In the genomic region with DNA sequence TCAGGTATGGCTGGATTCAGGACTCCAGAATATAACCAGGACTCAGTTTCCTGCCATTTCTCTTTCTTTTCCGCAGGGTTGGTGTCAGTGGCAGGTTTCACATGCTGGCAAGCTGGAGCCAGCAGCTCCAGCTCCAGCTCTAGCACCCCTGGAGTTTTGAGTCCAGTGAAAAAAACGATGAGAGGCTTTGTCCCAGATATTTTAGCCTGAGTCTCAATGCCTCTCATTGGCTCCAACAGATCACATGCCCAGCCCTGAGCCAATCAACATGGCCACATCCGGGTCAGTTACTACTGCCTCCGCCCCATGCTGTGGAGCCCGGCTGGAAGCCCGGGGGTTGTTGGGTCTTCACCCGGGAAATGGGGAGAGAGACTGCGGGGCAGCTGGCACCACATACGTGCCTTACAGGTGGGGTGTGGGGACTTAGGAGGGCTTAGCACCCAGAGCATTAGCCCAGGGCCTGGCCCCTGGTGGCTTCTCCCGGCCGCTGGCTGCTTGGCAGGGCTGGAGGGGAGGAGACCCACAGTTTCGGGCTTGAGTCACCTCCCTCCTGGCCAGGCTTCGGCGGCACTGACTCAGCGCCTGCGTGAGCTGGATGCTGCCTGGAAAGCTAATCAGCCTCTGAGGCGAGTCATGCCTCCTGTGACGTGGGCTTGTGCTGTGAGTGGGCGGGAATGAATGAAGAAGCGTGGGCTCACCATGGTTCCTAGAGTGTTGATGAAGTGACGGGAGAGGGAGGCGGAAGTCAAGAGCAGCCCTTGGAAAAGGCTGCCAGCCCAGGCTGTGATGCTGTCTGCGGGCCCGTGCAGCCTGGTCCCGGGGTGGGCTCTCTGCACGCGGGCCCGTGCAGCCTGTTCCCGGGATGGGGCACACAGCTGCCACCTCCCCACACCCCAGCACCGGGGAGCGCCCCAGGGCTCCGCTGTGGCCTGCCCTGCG, we compare ENCODE assay signal across 2 cellular contexts.
TF ChIP-seq lines count a peak whose summit lies in the region.

No MANE protein-coding gene starts in this region.

TF ChIP-seq in HEK293T, 16 proteins besides CTCF, POLR2A, EP300 and RAD21:
- TF ChIP-seq ZNF384 (IDR thresholded peaks at IDR 0.05) (peak; percentile 93), NFRKB (IDR thresholded peaks at IDR 0.05) (no peak), L3MBTL2 (conservative IDR thresholded peaks at IDR 0.05) (peak; percentile 94)

TF ChIP-seq in K562, 482 proteins besides CTCF, POLR2A, EP300 and RAD21 (continues in another document):
- TF ChIP-seq TAF1 (IDR thresholded peaks at IDR 0.05; ENCODE audit: control insufficient read depth, extremely low read depth, insufficient read depth, low read length, severe bottlenecking) = peak; percentile 82
- TF ChIP-seq POLR2AphosphoS5 (IDR thresholded peaks at IDR 0.05; ENCODE audit: control insufficient read depth, insufficient read depth, low read depth, low read length) = peak; percentile 67
- TF ChIP-seq SP1 (CRISPR knock-in tag; IDR thresholded peaks at IDR 0.05) = peak; percentile 58
- TF ChIP-seq NBN (IDR thresholded peaks at IDR 0.05; ENCODE audit: low read depth) = no peak
- peak; percentile 89 for TF ChIP-seq L3MBTL2 (IDR thresholded peaks at IDR 0.05)
- TF ChIP-seq TAF7 (tag; IDR thresholded peaks at IDR 0.05) = peak; percentile 48
- peak; percentile 48; the same call in 1 of the 2 replicates for TF ChIP-seq GTF2E2 (tag; IDR thresholded peaks at IDR 0.05)
- TF ChIP-seq JUND (IDR thresholded peaks at IDR 0.05; ENCODE audit: borderline replicate concordance, low read depth, low read length) = peak; percentile 87
- TF ChIP-seq JUND (tag; IDR thresholded peaks at IDR 0.05; ENCODE audit: borderline replicate concordance, low read depth, low read length) = peak; percentile 73; the same call in 2 of the 3 replicates
- TF ChIP-seq, protein P1, sequence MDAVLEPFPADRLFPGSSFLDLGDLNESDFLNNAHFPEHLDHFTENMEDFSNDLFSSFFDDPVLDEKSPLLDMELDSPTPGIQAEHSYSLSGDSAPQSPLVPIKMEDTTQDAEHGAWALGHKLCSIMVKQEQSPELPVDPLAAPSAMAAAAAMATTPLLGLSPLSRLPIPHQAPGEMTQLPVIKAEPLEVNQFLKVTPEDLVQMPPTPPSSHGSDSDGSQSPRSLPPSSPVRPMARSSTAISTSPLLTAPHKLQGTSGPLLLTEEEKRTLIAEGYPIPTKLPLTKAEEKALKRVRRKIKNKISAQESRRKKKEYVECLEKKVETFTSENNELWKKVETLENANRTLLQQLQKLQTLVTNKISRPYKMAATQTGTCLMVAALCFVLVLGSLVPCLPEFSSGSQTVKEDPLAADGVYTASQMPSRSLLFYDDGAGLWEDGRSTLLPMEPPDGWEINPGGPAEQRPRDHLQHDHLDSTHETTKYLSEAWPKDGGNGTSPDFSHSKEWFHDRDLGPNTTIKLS (IDR thresholded peaks at IDR 0.05; ENCODE audit: borderline replicate concordance, low read depth) = 0 out of 2 replicates have a peak, but pooled peaks have one; percentile 52
- peak; percentile 55 for TF ChIP-seq RBM25 (IDR thresholded peaks at IDR 0.05; ENCODE audit: low read depth, low read length, severe bottlenecking)
- peak; percentile 68 for TF ChIP-seq GABPB1 (CRISPR knock-in tag; IDR thresholded peaks at IDR 0.05)
- TF ChIP-seq RFX5 (IDR thresholded peaks at IDR 0.05; ENCODE audit: low read depth, low read length) = no peak
- peak in 1 of 2 experiments; percentile 58; a peak in 1 of 4 replicates for TF ChIP-seq RCOR1 (IDR thresholded peaks at IDR 0.05; ENCODE audit: borderline replicate concordance in 1 of 2, low read depth in 2 of 2, low read length in 2 of 2)
- TF ChIP-seq CREM (IDR thresholded peaks at IDR 0.05; ENCODE audit: low read depth) = peak; percentile 95
- TF ChIP-seq BHLHE40 (IDR thresholded peaks at IDR 0.05; ENCODE audit: low read length) = peak; percentile 70; the same call in 1 of the 2 replicates
- peak; percentile 96 for TF ChIP-seq RBFOX2 (IDR thresholded peaks at IDR 0.05; ENCODE audit: low read depth, low read length)
- TF ChIP-seq, protein P2, sequence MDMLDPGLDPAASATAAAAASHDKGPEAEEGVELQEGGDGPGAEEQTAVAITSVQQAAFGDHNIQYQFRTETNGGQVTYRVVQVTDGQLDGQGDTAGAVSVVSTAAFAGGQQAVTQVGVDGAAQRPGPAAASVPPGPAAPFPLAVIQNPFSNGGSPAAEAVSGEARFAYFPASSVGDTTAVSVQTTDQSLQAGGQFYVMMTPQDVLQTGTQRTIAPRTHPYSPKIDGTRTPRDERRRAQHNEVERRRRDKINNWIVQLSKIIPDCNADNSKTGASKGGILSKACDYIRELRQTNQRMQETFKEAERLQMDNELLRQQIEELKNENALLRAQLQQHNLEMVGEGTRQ (CRISPR knock-in tag; IDR thresholded peaks at IDR 0.05) = peak; percentile 98
- peak; percentile 87 for TF ChIP-seq ZNF316 (IDR thresholded peaks at IDR 0.05)
- peak; percentile 86 for TF ChIP-seq NFE2 (IDR thresholded peaks at IDR 0.05; ENCODE audit: low read depth)
- TF ChIP-seq, protein P3, sequence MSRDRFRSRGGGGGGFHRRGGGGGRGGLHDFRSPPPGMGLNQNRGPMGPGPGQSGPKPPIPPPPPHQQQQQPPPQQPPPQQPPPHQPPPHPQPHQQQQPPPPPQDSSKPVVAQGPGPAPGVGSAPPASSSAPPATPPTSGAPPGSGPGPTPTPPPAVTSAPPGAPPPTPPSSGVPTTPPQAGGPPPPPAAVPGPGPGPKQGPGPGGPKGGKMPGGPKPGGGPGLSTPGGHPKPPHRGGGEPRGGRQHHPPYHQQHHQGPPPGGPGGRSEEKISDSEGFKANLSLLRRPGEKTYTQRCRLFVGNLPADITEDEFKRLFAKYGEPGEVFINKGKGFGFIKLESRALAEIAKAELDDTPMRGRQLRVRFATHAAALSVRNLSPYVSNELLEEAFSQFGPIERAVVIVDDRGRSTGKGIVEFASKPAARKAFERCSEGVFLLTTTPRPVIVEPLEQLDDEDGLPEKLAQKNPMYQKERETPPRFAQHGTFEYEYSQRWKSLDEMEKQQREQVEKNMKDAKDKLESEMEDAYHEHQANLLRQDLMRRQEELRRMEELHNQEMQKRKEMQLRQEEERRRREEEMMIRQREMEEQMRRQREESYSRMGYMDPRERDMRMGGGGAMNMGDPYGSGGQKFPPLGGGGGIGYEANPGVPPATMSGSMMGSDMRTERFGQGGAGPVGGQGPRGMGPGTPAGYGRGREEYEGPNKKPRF (IDR thresholded peaks at IDR 0.05; ENCODE audit: low read depth, low read length) = no peak
- TF ChIP-seq, protein P4, sequence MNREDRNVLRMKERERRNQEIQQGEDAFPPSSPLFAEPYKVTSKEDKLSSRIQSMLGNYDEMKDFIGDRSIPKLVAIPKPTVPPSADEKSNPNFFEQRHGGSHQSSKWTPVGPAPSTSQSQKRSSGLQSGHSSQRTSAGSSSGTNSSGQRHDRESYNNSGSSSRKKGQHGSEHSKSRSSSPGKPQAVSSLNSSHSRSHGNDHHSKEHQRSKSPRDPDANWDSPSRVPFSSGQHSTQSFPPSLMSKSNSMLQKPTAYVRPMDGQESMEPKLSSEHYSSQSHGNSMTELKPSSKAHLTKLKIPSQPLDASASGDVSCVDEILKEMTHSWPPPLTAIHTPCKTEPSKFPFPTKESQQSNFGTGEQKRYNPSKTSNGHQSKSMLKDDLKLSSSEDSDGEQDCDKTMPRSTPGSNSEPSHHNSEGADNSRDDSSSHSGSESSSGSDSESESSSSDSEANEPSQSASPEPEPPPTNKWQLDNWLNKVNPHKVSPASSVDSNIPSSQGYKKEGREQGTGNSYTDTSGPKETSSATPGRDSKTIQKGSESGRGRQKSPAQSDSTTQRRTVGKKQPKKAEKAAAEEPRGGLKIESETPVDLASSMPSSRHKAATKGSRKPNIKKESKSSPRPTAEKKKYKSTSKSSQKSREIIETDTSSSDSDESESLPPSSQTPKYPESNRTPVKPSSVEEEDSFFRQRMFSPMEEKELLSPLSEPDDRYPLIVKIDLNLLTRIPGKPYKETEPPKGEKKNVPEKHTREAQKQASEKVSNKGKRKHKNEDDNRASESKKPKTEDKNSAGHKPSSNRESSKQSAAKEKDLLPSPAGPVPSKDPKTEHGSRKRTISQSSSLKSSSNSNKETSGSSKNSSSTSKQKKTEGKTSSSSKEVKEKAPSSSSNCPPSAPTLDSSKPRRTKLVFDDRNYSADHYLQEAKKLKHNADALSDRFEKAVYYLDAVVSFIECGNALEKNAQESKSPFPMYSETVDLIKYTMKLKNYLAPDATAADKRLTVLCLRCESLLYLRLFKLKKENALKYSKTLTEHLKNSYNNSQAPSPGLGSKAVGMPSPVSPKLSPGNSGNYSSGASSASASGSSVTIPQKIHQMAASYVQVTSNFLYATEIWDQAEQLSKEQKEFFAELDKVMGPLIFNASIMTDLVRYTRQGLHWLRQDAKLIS (CRISPR knock-in tag; IDR thresholded peaks at IDR 0.05) = peak; percentile 51; the same call in 1 of the 2 replicates
- TF ChIP-seq ZNF589 (CRISPR knock-in tag; IDR thresholded peaks at IDR 0.05; ENCODE audit: low read depth) = 0 out of 2 replicates have a peak, but pooled peaks have one; percentile 22
- no peak for TF ChIP-seq CCAR2 (IDR thresholded peaks at IDR 0.05; ENCODE audit: low read depth, low read length)
- peak; percentile 51 for TF ChIP-seq NFIC (IDR thresholded peaks at IDR 0.05)
- TF ChIP-seq HMGN3 (IDR thresholded peaks at IDR 0.05; ENCODE audit: borderline replicate concordance, extremely low read depth, insufficient read length, low read depth, low read length) = peak; percentile 65
- TF ChIP-seq, protein P5, sequence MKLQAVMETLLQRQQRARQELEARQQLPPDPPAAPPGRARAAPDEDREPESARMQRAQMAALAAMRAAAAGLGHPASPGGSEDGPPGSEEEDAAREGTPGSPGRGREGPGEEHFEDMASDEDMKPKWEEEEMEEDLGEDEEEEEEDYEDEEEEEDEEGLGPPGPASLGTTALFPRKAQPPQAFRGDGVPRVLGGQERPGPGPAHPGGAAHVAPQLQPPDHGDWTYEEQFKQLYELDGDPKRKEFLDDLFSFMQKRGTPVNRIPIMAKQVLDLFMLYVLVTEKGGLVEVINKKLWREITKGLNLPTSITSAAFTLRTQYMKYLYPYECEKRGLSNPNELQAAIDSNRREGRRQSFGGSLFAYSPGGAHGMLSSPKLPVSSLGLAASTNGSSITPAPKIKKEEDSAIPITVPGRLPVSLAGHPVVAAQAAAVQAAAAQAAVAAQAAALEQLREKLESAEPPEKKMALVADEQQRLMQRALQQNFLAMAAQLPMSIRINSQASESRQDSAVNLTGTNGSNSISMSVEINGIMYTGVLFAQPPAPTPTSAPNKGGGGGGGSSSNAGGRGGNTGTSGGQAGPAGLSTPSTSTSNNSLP (IDR thresholded peaks at IDR 0.05; ENCODE audit: borderline replicate concordance, low read depth, low read length) = no peak
- TF ChIP-seq, protein P6, sequence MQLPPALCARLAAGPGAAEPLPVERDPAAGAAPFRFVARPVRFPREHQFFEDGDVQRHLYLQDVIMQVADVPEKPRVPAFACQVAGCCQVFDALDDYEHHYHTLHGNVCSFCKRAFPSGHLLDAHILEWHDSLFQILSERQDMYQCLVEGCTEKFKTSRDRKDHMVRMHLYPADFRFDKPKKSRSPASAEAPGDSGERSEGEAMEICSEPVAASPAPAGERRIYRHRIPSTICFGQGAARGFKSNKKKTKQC (CRISPR knock-in tag; IDR thresholded peaks at IDR 0.05) = peak; percentile 26; the same call in 1 of the 2 replicates
- no peak for TF ChIP-seq KDM2B (CRISPR knock-in tag; IDR thresholded peaks at IDR 0.05)
- TF ChIP-seq, protein P7, sequence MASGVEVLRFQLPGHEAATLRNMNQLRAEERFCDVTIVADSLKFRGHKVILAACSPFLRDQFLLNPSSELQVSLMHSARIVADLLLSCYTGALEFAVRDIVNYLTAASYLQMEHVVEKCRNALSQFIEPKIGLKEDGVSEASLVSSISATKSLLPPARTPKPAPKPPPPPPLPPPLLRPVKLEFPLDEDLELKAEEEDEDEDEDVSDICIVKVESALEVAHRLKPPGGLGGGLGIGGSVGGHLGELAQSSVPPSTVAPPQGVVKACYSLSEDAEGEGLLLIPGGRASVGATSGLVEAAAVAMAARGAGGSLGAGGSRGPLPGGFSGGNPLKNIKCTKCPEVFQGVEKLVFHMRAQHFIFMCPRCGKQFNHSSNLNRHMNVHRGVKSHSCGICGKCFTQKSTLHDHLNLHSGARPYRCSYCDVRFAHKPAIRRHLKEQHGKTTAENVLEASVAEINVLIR (CRISPR knock-in tag; IDR thresholded peaks at IDR 0.05) = no peak
- TF ChIP-seq MAFG (tag; conservative IDR thresholded peaks at IDR 0.05) = peak; percentile 71
- TF ChIP-seq CBFA2T2 (conservative IDR thresholded peaks at IDR 0.05) = peak; percentile 58
- TF ChIP-seq ASH1L (IDR thresholded peaks at IDR 0.05; ENCODE audit: borderline replicate concordance, low read depth, partially characterized antibody) = peak; percentile 58
- TF ChIP-seq, protein P8, sequence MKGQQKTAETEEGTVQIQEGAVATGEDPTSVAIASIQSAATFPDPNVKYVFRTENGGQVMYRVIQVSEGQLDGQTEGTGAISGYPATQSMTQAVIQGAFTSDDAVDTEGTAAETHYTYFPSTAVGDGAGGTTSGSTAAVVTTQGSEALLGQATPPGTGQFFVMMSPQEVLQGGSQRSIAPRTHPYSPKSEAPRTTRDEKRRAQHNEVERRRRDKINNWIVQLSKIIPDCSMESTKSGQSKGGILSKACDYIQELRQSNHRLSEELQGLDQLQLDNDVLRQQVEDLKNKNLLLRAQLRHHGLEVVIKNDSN (CRISPR knock-in tag; IDR thresholded peaks at IDR 0.05) = peak; percentile 99
- peak in 1 of 2 experiments; percentile 89; a peak in 2 of 4 replicates for TF ChIP-seq HDAC1 (IDR thresholded peaks at IDR 0.05)
- TF ChIP-seq ZSCAN29 (IDR thresholded peaks at IDR 0.05) = no peak
- peak; percentile 89 for TF ChIP-seq TAF9B (IDR thresholded peaks at IDR 0.05; ENCODE audit: partially characterized antibody)
- TF ChIP-seq, protein P9, sequence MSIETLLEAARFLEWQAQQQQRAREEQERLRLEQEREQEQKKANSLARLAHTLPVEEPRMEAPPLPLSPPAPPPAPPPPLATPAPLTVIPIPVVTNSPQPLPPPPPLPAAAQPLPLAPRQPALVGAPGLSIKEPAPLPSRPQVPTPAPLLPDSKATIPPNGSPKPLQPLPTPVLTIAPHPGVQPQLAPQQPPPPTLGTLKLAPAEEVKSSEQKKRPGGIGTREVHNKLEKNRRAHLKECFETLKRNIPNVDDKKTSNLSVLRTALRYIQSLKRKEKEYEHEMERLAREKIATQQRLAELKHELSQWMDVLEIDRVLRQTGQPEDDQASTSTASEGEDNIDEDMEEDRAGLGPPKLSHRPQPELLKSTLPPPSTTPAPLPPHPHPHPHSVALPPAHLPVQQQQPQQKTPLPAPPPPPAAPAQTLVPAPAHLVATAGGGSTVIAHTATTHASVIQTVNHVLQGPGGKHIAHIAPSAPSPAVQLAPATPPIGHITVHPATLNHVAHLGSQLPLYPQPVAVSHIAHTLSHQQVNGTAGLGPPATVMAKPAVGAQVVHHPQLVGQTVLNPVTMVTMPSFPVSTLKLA (conservative IDR thresholded peaks at IDR 0.05) = peak; percentile 56 to 77
- TF ChIP-seq, protein P10, sequence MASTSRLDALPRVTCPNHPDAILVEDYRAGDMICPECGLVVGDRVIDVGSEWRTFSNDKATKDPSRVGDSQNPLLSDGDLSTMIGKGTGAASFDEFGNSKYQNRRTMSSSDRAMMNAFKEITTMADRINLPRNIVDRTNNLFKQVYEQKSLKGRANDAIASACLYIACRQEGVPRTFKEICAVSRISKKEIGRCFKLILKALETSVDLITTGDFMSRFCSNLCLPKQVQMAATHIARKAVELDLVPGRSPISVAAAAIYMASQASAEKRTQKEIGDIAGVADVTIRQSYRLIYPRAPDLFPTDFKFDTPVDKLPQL (IDR thresholded peaks at IDR 0.05; ENCODE audit: extremely low read depth, insufficient read length) = no peak
